8 cellular contexts compared by ENCODE assay signal in the genomic region with DNA sequence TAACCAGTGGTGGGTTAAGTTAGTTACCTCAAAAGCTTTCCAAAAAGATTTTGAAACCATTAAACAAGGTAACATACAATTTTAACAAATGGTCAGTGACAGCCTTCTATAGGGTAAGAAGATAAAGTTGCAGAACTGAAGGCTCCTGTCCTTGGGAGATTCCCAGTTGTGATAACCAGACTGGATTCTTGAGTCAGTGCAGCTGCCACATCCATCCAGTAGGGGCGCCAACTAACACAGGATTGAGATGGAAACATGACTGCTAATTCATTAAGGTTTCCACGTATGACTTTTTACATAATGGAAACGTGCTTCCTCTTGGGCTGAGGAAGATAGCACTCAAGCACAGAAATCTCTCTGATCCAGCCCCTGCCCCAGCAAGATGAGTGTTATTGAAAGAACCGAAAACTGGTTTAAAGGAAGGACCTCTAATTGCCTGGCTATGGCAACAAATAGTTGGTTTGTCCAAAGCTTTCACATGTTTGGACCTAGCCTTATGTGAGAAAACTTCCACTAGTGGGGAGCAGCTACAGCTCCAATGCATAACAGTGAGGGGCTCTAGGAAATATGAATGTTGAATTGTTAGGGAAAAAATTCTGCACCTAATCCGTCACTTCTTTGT.
DNase-seq lines count a peak whose midpoint lies in the region; ATAC-seq and TF ChIP-seq lines count a peak whose summit lies in the region.

No MANE protein-coding gene starts in this region.

- no peak for ATAC-seq in HG03442 (IDR thresholded peaks at IDR 0.05; ENCODE audit: unreplicated experiment)

- H3K4me1 ChIP-seq in Karpas-422 (ENCODE audit: low read length), result no peaks in the 10 kb centered on the region
- H3K4me1 ChIP-seq in osteoblast (ENCODE audit: insufficient read depth, low read length), result no peaks in the 10 kb centered on the region

- no peaks in the 10 kb centered on the region for H3K9me2 ChIP-seq in Karpas-422 (replicated peaks; ENCODE audit: insufficient read depth, low read length)

- no peaks in the 10 kb centered on the region for H4K20me1 ChIP-seq in Karpas-422 (ENCODE audit: insufficient read depth, low read depth, low read length)
- H4K20me1 ChIP-seq in osteoblast (ENCODE audit: insufficient read depth, low read length), result no peaks in the 10 kb centered on the region

- H3K27ac ChIP-seq in Karpas-422 (ENCODE audit: low read length), result no peak overlapping the region
- H3K27ac ChIP-seq in osteoblast (ENCODE audit: low read depth, low read length), result no peak overlapping the region

- H3K79me2 ChIP-seq in Karpas-422 (ENCODE audit: low read length) (no peaks in the 10 kb centered on the region), osteoblast (ENCODE audit: insufficient read depth, low read length) (no peaks in the 10 kb centered on the region)

- H3K9me3 ChIP-seq in Karpas-422 (ENCODE audit: low read length), result no peaks in the 10 kb centered on the region
- no peaks in the 10 kb centered on the region for H3K9me3 ChIP-seq in osteoblast (ENCODE audit: low read depth, low read length)

- no peak overlapping the region for H3K4me2 ChIP-seq in Karpas-422 (ENCODE audit: low read depth, low read length, poor library complexity, severe bottlenecking)
- no peak overlapping the region for H3K4me2 ChIP-seq in osteoblast (ENCODE audit: insufficient read depth, low read length)

- H2AFZ ChIP-seq in Karpas-422 (ENCODE audit: low read length) (no peak overlapping the region), osteoblast (ENCODE audit: low read length) (no peak overlapping the region)

- no peaks in the 10 kb centered on the region for H3K27me3 ChIP-seq in Karpas-422 (ENCODE audit: low read length)
- no peaks in the 10 kb centered on the region for H3K27me3 ChIP-seq in osteoblast (ENCODE audit: insufficient read depth, low read length)

- peak; percentile 67 for TF ChIP-seq CTCF in cardiac fibroblast (IDR thresholded peaks at IDR 0.05; ENCODE audit: low read depth, low read length)
- TF ChIP-seq CTCF in osteoblast (IDR thresholded peaks at IDR 0.05; ENCODE audit: extremely low read depth, low read depth, low read length), result peak; percentile 51

- DNase-seq in NCI-H524 (lab: John Stamatoyannopoulos, UW) (peak; percentile 1 to 3), NCI-H524 treated with DMSO at 0.1 percent for 48 hours (lab: John Stamatoyannopoulos, UW) (no peak), Karpas-422 (peak; percentile 67), cardiac fibroblast (ENCODE audit: low read depth in 2 of 2) (peak; percentile 9 to 47), osteoblast (ENCODE audit: insufficient read length, low spot score, missing footprints) (no peak), globus pallidus (ENCODE audit: low spot score) (no peak), SK-N-DZ (ENCODE audit: low spot score) (no peak)

- no peak overlapping the region for H3K4me3 ChIP-seq in Karpas-422 (ENCODE audit: low read length)
- H3K4me3 ChIP-seq in cardiac fibroblast (replicated peaks in 1 of 2; ENCODE audit: low read depth in 2 of 2, low read length in 2 of 2), result no peak overlapping the region
- H3K4me3 ChIP-seq in osteoblast (ENCODE audit: insufficient read depth, low read length), result no peak overlapping the region

- H3K9ac ChIP-seq in Karpas-422 (ENCODE audit: low read length), result no peak overlapping the region

- H3K36me3 ChIP-seq in Karpas-422 (ENCODE audit: insufficient read depth, low read length), result no peaks in the 10 kb centered on the region
- no peaks in the 10 kb centered on the region for H3K36me3 ChIP-seq in osteoblast (ENCODE audit: insufficient read depth, low read length)

Comparison
In these comparisons a context has a peak if more than half of its experiments do, and no peak if none do; other contexts are left out.
1. DNase-seq: peak in NCI-H524 (2 of 2), Karpas-422 (single experiment) and cardiac fibroblast (2 of 2); none in NCI-H524 treated with DMSO at 0.1 percent for 48 hours (single experiment), osteoblast (single experiment), globus pallidus (single experiment) and SK-N-DZ (single experiment).